In the genomic region with DNA sequence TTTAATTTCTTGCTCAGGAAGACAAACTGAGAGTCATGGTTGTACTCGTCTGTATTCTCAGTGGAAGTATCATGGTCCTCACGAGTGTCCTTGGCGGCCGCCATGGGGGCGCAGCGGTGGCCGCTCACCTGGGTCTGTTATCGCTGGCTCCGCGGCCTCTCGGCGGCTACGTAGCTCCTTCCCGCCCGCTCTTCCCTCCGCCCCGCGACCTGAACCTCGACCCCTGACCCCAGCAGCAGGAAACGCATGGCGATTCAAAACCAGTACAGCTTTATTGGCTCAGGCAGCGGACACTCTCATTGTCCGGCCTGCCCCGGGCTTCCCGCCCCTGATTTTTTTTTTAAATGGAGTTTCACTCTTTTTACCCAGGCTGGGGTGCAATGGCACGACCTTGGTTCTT, we compare ENCODE assay signal across 29 cellular contexts.
"Had no signal": no experiment of that assay in that cellular context is flagged by ENCODE, and none has a peak within 500 bp of the region (broad histone marks: within the 10 kb centered on the region; RNA-seq: fewer than 3 reads in every experiment).

No MANE protein-coding gene starts in this region.

- FAIRE-seq: colon, endometrium, endothelial cell of umbilical vein, frontal cortex had no signal

- H3K27me3 Mint-ChIP-seq: dendritic cell treated with granulocyte-macrophage colony-stimulating factor and Interleukin-4, amounts not matched to agents 40 ng/mL and 50 ng/mL, for 4 days had no signal

- H3K27ac Mint-ChIP-seq: dendritic cell treated with granulocyte-macrophage colony-stimulating factor and Interleukin-4, amounts not matched to agents 40 ng/mL and 50 ng/mL, for 4 days; effector memory CD8-positive, alpha-beta T cell; endodermal cell had no signal

- ATAC-seq: effector memory CD8-positive, alpha-beta T cell; esophagus mucosa; foreskin keratinocyte; gastrocnemius medialis; gastroesophageal sphincter; heart left ventricle; heart right ventricle had no signal

- H3K27ac ChIP-seq: colonic mucosa, coronary artery, dorsolateral prefrontal cortex, epithelial cell of prostate, esophagus muscularis mucosa, esophagus squamous epithelium, foreskin keratinocyte, gastrocnemius medialis, gastroesophageal sphincter, heart left ventricle, heart right ventricle had no signal

- H3K4me1 ChIP-seq: colonic mucosa, esophagus muscularis mucosa, esophagus squamous epithelium, foreskin keratinocyte, gastrocnemius medialis, gastroesophageal sphincter, heart left ventricle, heart right ventricle had no signal

- H3K9me3 ChIP-seq: colonic mucosa had no signal

- H3K4me3 Mint-ChIP-seq: dendritic cell treated with granulocyte-macrophage colony-stimulating factor and Interleukin-4, amounts not matched to agents 40 ng/mL and 50 ng/mL, for 4 days; effector memory CD8-positive, alpha-beta T cell; endodermal cell had no signal

- H3K36me3 ChIP-seq: colonic mucosa, esophagus muscularis mucosa, esophagus squamous epithelium, gastrocnemius medialis, gastroesophageal sphincter, heart left ventricle, heart right ventricle had no signal

- H3K27me3 ChIP-seq: colonic mucosa, dorsolateral prefrontal cortex, esophagus muscularis mucosa, esophagus squamous epithelium, foreskin keratinocyte, gastrocnemius medialis, gastroesophageal sphincter, heart left ventricle, heart right ventricle had no signal

- H3K4me1 Mint-ChIP-seq: endodermal cell had no signal

- DNase-seq: colonic mucosa; cortex of kidney; dermis blood vessel endothelial cell; dorsolateral prefrontal cortex; effector CD4-positive, alpha-beta T cell; effector CD8-positive, alpha-beta T cell; effector memory CD4-positive, alpha-beta T cell; effector memory CD8-positive, alpha-beta T cell; endodermal cell; erythroblast; esophagus squamous epithelium; foreskin fibroblast; foreskin keratinocyte; foreskin melanocyte; gastrocnemius medialis; glutamatergic neuron; head of caudate nucleus; heart left ventricle; heart right ventricle had no signal

- H3K4me3 ChIP-seq: colonic mucosa, coronary artery, dorsolateral prefrontal cortex, esophagus muscularis mucosa, esophagus squamous epithelium, gastrocnemius medialis, gastroesophageal sphincter, heart left ventricle, heart right ventricle had no signal
